14 cellular contexts compared by ENCODE assay signal in genomic region chr2:153538102-153538501, GRCh38. TPM values are rescaled to one million over a fixed set of nuclear protein-coding genes. Genes with fewer than 3 reads are reported as not detected.
"Had no signal": no experiment of that assay in that cellular context is flagged by ENCODE, and none has a peak within 500 bp of the region (broad histone marks: within the 10 kb centered on the region; RNA-seq: fewer than 3 reads in every experiment).

No MANE protein-coding gene starts in this region.

RNA-seq across cellular contexts. Expression of gene RPRM, which starts 59.5 kb away (rescaled TPM):
- total RNA-seq: activated naive CD4-positive, alpha-beta T cell treated with anti-CD3 and anti-CD28 coated beads for 36 hours; activated naive CD4-positive, alpha-beta T cell treated with anti-CD3 and anti-CD28 coated beads, Interleukin-2, amount 50 U/mL, for 72 hours; activated naive CD8-positive, alpha-beta T cell treated with anti-CD3 and anti-CD28 coated beads, Interleukin-2, amount 10 ng/mL, durations not matched to agents 7 days and 5 days; activated T-cell treated with anti-CD3 and anti-CD28 coated beads, Interleukin-2, amount 50 U/mL, for 72 hours; activated T-helper 1 cell treated with anti-CD3 and anti-CD28 coated beads, Interleukin-12 subunit alpha, Interleukin-12 subunit beta, Interleukin-2, Interleukin-4 antibody, amounts not matched to agents 30 ng/mL and 10 ng/mL and 1 ng/mL, durations not matched to agents 14 hours and 24 hours and 36 hours; activated T-helper 17 cell treated with anti-CD3 and anti-CD28 coated beads, Interleukin-2, amount 50 U/mL, for 72 hours; activated T-helper 2 cell treated with anti-CD3 and anti-CD28 coated beads, Interferon-gamma antibody, Interleukin-2, Interleukin-4, amounts not matched to agents 10 μg/mL and 5 μg/mL and 100 μg/mL, durations not matched to agents 14 hours and 24 hours and 36 hours; ascending aorta; body of pancreas; bronchial epithelial cell; cardiac muscle cell; cardiac septum; chondrocyte had no signal
- polyA plus RNA-seq: aorta had no signal
